13 cellular contexts compared by ENCODE assay signal in genomic region chr1:94622757-94623156, GRCh38.
A peak's percentile ranks its signal among the peaks of the same experiment; 100 is the strongest.
DNase-seq lines count a peak whose midpoint lies in the region; ATAC-seq and TF ChIP-seq lines count a peak whose summit lies in the region.
"Had no signal": no experiment of that assay in that cellular context is flagged by ENCODE, and none has a peak within 500 bp of the region (broad histone marks: within the 10 kb centered on the region; RNA-seq: fewer than 3 reads in every experiment).

No MANE protein-coding gene starts in this region.

- H4K20me1 ChIP-seq in HCT116 (ENCODE audit: insufficient read depth) = no peaks in the 10 kb centered on the region

- H3K4me1 ChIP-seq in HCT116 (ENCODE audit: control insufficient read depth in 1 of 2, insufficient read depth in 2 of 2, low read length in 2 of 2) (peaks cover 49 to 66% of the 10 kb centered on the region in 2 experiments), testis (peaks cover 11% of the 10 kb centered on the region)

- H3K27me3 ChIP-seq in HCT116 (ENCODE audit: insufficient read depth, low read length) = no peaks in the 10 kb centered on the region
- no peaks in the 10 kb centered on the region for H3K27me3 ChIP-seq in testis
- H3K27me3 ChIP-seq: ovary had no signal

- POLR2A ChIA-PET in HCT116 (lab: Charles Lee) = no interaction called here

- DNase-seq in HCT116 (ENCODE audit: low read depth, low spot score) (peak; percentile 57), astrocyte of the hippocampus (ENCODE audit: low read depth, low spot score) (peak; percentile 96), kidney glomerular epithelial cell (lab: John Stamatoyannopoulos, UW) (peak; percentile 85), testis (peak; percentile 81), activated gamma-delta T cell treated with Interleukin-2 at 50 U/mL for 16 hours (no peak), SIG-M5 (lab: John Stamatoyannopoulos, UW) (no peak), DMS114 treated with DMSO at 0.1 percent for 48 hours (lab: John Stamatoyannopoulos, UW; ENCODE audit: unreplicated experiment) (no peak), coronary artery (ENCODE audit: low spot score) (no peak)
- DNase-seq: activated CD4-positive, alpha-beta T cell treated with anti-CD3 and anti-CD28 coated beads for 48 hours; activated naive CD4-positive, alpha-beta T cell treated with anti-CD3 and anti-CD28 coated beads, Interleukin-2, amount 50 U/mL, for 16 hours; stimulated activated CD4-positive, alpha-beta T cell treated with anti-CD3 and anti-CD28 coated beads, Interleukin-4, amount 100 ng/mL, for 24 hours; substantia nigra had no signal

- RAD21 ChIA-PET in HCT116 (lab: Charles Lee; ENCODE audit: low non-redundant PET in 1 of 2, low total read pairs in 2 of 2, uncharacterized antibody in 2 of 2, unreplicated experiment in 2 of 2) = no interaction called here

- TF ChIP-seq CTCF in HCT116 (IDR thresholded peaks at IDR 0.05 in 2 of 3, conservative IDR thresholded peaks at IDR 0.05 in 1 of 3; ENCODE audit: borderline replicate concordance in 1 of 3, insufficient read depth in 1 of 3, low read depth in 2 of 3, low read length in 2 of 3) = no peak
- no peak for TF ChIP-seq CTCF in testis (IDR thresholded peaks at IDR 0.05)
- TF ChIP-seq CTCF in coronary artery (IDR thresholded peaks at IDR 0.05) = no peak

- peak overlapping the region; percentile 70 for H3K9ac ChIP-seq in HCT116 (ENCODE audit: low read length)

- H2AFZ ChIP-seq in HCT116 (ENCODE audit: low read depth, low read length, poor library complexity, severe bottlenecking) = no peak overlapping the region

- peaks cover 0 to 7% of the 10 kb centered on the region in 2 experiments; a peak in 1 of 4 replicates for H3K9me3 ChIP-seq in HCT116 (ENCODE audit: control insufficient read depth in 1 of 2, insufficient read depth in 1 of 2, low read depth in 1 of 2, low read length in 2 of 2)
- H3K9me3 ChIP-seq in testis = no peaks in the 10 kb centered on the region
- H3K9me3 ChIP-seq: ovary had no signal

- 0 out of 2 replicates have a peak, but pooled peaks have one; percentile 41 for TF ChIP-seq RAD21 in HCT116 (IDR thresholded peaks at IDR 0.05; ENCODE audit: low read depth)

- CTCF ChIA-PET in HCT116 (lab: Charles Lee) = no interaction called here

- H3K79me2 ChIP-seq in HCT116 (ENCODE audit: insufficient read depth, low read length) = no peaks in the 10 kb centered on the region

- H3K4me3 ChIP-seq in HCT116 (replicated peaks in 1 of 2; ENCODE audit: low read depth in 1 of 2, low read length in 2 of 2) (peak overlapping the region in 1 of 2 experiments; percentile 3; a peak in 1 of 4 replicates), testis (no peak overlapping the region), coronary artery (no peak overlapping the region)
- H3K4me3 ChIP-seq: ovary had no signal

- no peak for TF ChIP-seq POLR2A in HCT116 (IDR thresholded peaks at IDR 0.05; ENCODE audit: borderline replicate concordance, extremely low read depth, insufficient read depth, insufficient read length)
- no peak for TF ChIP-seq POLR2A in testis (IDR thresholded peaks at IDR 0.05)

- no peaks in the 10 kb centered on the region for H3K36me3 ChIP-seq in HCT116 (ENCODE audit: control insufficient read depth in 1 of 2, insufficient read depth in 2 of 2, low read length in 2 of 2)
- no peaks in the 10 kb centered on the region for H3K36me3 ChIP-seq in testis (ENCODE audit: low read depth, missing control alignments)
- H3K36me3 ChIP-seq: ovary had no signal

- intact Hi-C loops in HCT116 (cut with micrococcal nuclease) = loop anchor here (5.0 kb wide), 1 partner anchor 180 kb away; no protein-coding TSS in a partner anchor
- intact Hi-C loops in testis (cut with DNase I; ENCODE audit: low total_unique reads) = no loop called here

- H3K27ac ChIP-seq in HCT116 (ENCODE audit: low read depth, low read length) (peak overlapping the region; percentile 70), testis (no peak overlapping the region), coronary artery (no peak overlapping the region)
- H3K27ac ChIP-seq: ovary had no signal

- H3K4me2 ChIP-seq in HCT116 (ENCODE audit: low read length) = peak overlapping the region; percentile 64

- no peaks in the 10 kb centered on the region for H3K9me2 ChIP-seq in HCT116 (ENCODE audit: insufficient read depth)

- no TSS peak for BruUV-seq in HCT116 (replicated peaks; lab: Mats Ljungman, UMichigan)

- 68 to 79% methylated on average over 10 of the region's 10 CpGs for WGBS in testis, 2 donors

- peak; percentile 76 for ATAC-seq in HCT116

TF ChIP-seq in HCT116, 20 proteins besides CTCF, POLR2A, EP300 and RAD21:
- no peak for TF ChIP-seq ZBTB33 (IDR thresholded peaks at IDR 0.05; ENCODE audit: extremely low read depth, insufficient replicate concordance, low read length)
- peak; percentile 86; the same call in 1 of the 2 replicates for TF ChIP-seq CBX3 (IDR thresholded peaks at IDR 0.05; ENCODE audit: low read depth)
- no peak for TF ChIP-seq ELF1 (IDR thresholded peaks at IDR 0.05; ENCODE audit: borderline replicate concordance, low read depth)
- TF ChIP-seq ZNF274 (IDR thresholded peaks at IDR 0.05; ENCODE audit: low read depth, low read length) = no peak
- TF ChIP-seq YY1 (IDR thresholded peaks at IDR 0.05; ENCODE audit: extremely low read depth, insufficient replicate concordance, low read depth, low read length) = no peak
- TF ChIP-seq MAX (IDR thresholded peaks at IDR 0.05) = peak; percentile 78
- TF ChIP-seq SP1 (IDR thresholded peaks at IDR 0.05; ENCODE audit: low read depth) = peak; percentile 92
- no peak for TF ChIP-seq EZH2 (IDR thresholded peaks at IDR 0.05)
- TF ChIP-seq POLR2AphosphoS5 (IDR thresholded peaks at IDR 0.05; ENCODE audit: low read depth, low read length) = peak; percentile 65
- no peak for TF ChIP-seq SIN3A (IDR thresholded peaks at IDR 0.05; ENCODE audit: low read depth)
- TF ChIP-seq EGR1 (IDR thresholded peaks at IDR 0.05; ENCODE audit: low read depth) = no peak
- TF ChIP-seq ATF3 (IDR thresholded peaks at IDR 0.05) = no peak
- no peak for TF ChIP-seq CEBPB (IDR thresholded peaks at IDR 0.05; ENCODE audit: low read depth)
- TF ChIP-seq EZH2phosphoT487 (IDR thresholded peaks at IDR 0.05; ENCODE audit: borderline replicate concordance) = no peak
- TF ChIP-seq JUND (IDR thresholded peaks at IDR 0.05) = peak; percentile 64
- TF ChIP-seq TCF7L2 (IDR thresholded peaks at IDR 0.05; ENCODE audit: borderline replicate concordance, extremely low read depth, insufficient read depth, insufficient read length) = no peak
- TF ChIP-seq SRF (IDR thresholded peaks at IDR 0.05; ENCODE audit: low read depth) = no peak
- no peak for TF ChIP-seq ZFX (IDR thresholded peaks at IDR 0.05)
- no peak for TF ChIP-seq REST (IDR thresholded peaks at IDR 0.05; ENCODE audit: low read depth)
- peak; percentile 50; the same call in 1 of the 2 replicates for TF ChIP-seq FOSL1 (IDR thresholded peaks at IDR 0.05; ENCODE audit: low read depth)

Comparison
In these comparisons a context has a peak if more than half of its experiments do, and no peak if none do; other contexts are left out.
1. DNase-seq: peak in HCT116 (single experiment), astrocyte of the hippocampus (single experiment), kidney glomerular epithelial cell (single experiment) and testis (single experiment); none in activated gamma-delta T cell treated with Interleukin-2 at 50 U/mL for 16 hours (single experiment), SIG-M5 (single experiment), DMS114 treated with DMSO at 0.1 percent for 48 hours (single experiment) and coronary artery (single experiment).